ENCODE assay signal across 8 cellular contexts in the genomic region with DNA sequence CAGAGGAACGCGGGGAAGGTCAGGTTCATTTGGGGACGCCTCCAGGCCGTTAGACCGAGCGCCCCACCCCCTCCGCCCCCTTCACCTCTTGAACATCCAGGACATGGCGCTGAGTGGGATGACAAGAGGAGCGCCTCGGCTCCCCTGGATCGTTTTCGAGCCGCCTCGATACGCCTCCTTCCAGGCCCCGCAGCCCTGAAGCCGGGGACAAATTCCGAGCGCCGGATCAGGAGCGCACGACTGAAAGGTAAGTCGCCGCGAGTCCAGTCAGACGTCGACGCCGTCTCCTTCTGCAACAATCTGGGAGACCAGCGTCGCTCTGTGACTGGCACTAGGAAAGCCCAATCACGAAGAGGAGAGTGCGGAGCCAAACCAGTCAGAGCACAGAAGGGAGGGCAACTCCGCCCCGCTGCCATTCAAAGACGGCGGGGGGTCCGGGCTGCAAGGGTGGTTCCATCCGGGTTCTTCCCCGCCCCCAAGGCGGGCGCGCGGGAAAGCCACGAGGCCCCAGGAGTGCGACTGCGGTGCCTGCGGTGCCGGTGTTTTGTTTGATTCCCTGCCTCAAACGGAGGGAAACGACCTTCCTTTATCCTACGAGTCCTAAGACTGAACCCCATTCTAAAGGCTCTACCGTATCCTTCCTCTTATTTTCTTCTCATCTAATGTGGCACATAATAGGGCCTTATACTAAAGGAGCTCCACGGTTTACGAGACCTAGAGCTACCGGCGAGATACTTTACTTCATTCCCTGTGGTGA. TPM values are rescaled to one million over a fixed set of nuclear protein-coding genes. Genes with fewer than 3 reads are reported as not detected.
DNase-seq lines count a peak whose midpoint lies in the region; ATAC-seq and TF ChIP-seq lines count a peak whose summit lies in the region.

A gene with protein sequence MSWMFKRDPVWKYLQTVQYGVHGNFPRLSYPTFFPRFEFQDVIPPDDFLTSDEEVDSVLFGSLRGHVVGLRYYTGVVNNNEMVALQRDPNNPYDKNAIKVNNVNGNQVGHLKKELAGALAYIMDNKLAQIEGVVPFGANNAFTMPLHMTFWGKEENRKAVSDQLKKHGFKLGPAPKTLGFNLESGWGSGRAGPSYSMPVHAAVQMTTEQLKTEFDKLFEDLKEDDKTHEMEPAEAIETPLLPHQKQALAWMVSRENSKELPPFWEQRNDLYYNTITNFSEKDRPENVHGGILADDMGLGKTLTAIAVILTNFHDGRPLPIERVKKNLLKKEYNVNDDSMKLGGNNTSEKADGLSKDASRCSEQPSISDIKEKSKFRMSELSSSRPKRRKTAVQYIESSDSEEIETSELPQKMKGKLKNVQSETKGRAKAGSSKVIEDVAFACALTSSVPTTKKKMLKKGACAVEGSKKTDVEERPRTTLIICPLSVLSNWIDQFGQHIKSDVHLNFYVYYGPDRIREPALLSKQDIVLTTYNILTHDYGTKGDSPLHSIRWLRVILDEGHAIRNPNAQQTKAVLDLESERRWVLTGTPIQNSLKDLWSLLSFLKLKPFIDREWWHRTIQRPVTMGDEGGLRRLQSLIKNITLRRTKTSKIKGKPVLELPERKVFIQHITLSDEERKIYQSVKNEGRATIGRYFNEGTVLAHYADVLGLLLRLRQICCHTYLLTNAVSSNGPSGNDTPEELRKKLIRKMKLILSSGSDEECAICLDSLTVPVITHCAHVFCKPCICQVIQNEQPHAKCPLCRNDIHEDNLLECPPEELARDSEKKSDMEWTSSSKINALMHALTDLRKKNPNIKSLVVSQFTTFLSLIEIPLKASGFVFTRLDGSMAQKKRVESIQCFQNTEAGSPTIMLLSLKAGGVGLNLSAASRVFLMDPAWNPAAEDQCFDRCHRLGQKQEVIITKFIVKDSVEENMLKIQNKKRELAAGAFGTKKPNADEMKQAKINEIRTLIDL (minus strand): TSS at position 302 of the 757 bp plus-strand sequence. CDS start 197 bp downstream, at position 105.

- peak within 1 kb of the TSS; percentile 51 to 82 for H3K9ac ChIP-seq in colonic mucosa (ENCODE audit: low read depth in 2 of 2, low read length in 2 of 2)

- H3K27ac ChIP-seq in colonic mucosa: peak within 1 kb of the TSS; percentile 41

- H3K4me3 ChIP-seq in AG10803 (ENCODE audit: low read length) (peak within 1 kb of the TSS; percentile 91), colonic mucosa (peak within 1 kb of the TSS; percentile 72)

- no peaks in the 10 kb centered on the region for H3K9me3 ChIP-seq in colonic mucosa

- no peaks in the 10 kb centered on the region for H3K36me3 ChIP-seq in colonic mucosa

- DNase-seq in AG10803 (ENCODE audit: low read depth) (peak; percentile 99), NCI-H510A treated with DMSO at 0.1 percent for 48 hours (lab: John Stamatoyannopoulos, UW) (peak; percentile 95), colonic mucosa (peak; percentile 95), kidney tubule cell (ENCODE audit: low spot score) (peak; percentile 98)
- peak; percentile 88 to 92 for DNase-seq in activated CD4-positive, alpha-beta T cell treated with anti-CD3 and anti-CD28 coated beads for 4 hours
- DNase-seq in stimulated activated CD4-positive, alpha-beta T cell treated with anti-CD3 and anti-CD28 coated beads, Interleukin-1b, Interleukin-23, amount 100 ng/mL, for 24 hours (ENCODE audit: low read depth in 4 of 4, low spot score in 1 of 4): peak; percentile 64 to 87 (median 80)

- no peak for TF ChIP-seq CTCF in AG10803 (conservative IDR thresholded peaks at IDR 0.05; ENCODE audit: low read length)
- no peak for TF ChIP-seq CTCF in colonic mucosa (IDR thresholded peaks at IDR 0.05)

- intact Hi-C loops in colonic mucosa (cut with DNase I): loop anchor here (10.0 kb wide), 1 partner anchor 92 kb away; a partner anchor contains a TSS

- no peaks in the 10 kb centered on the region for H3K27me3 ChIP-seq in colonic mucosa

- ATAC-seq in GM19043 (IDR thresholded peaks at IDR 0.05; ENCODE audit: low read depth, unreplicated experiment): peak; percentile 98
- ATAC-seq in HG03378 (IDR thresholded peaks at IDR 0.05; ENCODE audit: unreplicated experiment): peak; percentile 98

- no peaks in the 10 kb centered on the region for H3K4me1 ChIP-seq in colonic mucosa

RNA-seq across cellular contexts. Expression of the gene that starts here (rescaled TPM):
- 10 to 100 TPM; 12.3 to 16.4 TPM for total RNA-seq in colonic mucosa

Comparison
In these comparisons a context has a peak if more than half of its experiments do, and no peak if none do; other contexts are left out.
1. Peak in every context shown above with its lines: DNase-seq, ATAC-seq, H3K4me3 ChIP-seq and H3K27ac ChIP-seq.